Comparison of ENCODE assay signal across 26 cellular contexts in the genomic region with DNA sequence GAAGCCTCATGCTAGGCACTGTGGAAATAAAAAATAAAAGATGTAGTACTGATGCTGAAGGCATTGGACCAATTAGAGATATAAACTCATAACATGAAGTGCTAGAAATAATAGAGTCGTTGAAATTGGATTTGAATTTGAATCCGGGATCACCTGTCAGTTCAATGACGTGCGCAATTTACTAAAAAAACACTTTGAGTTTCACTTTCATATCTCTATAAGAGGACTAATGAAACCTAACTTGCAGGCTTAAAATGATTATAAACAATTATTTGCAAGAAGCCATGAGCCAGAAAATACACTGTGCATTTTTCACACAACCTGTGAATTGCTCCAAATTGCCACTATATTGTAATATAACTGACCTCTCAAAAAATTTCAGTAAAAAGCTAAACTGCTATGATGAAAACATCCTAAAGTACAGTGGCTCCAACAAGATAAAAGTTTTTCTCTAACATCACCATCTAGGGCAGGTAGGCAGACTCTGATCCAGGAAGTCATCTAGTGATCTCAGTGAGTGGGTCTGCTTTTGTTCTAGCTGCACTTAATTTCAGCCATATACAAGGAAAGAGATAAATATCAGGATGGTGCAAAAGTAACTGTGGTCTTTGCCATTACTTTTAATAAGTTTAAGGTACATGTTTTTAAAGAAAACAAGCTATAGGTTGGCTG.
"Had no signal": no experiment of that assay in that cellular context is flagged by ENCODE, and none has a peak within 500 bp of the region (broad histone marks: within the 10 kb centered on the region; RNA-seq: fewer than 3 reads in every experiment).

No MANE protein-coding gene starts in this region.

- DNase-seq: activated B cell treated with CpG ODN at 0.5 μM for 24 hours; activated CD4-positive, alpha-beta T cell treated with anti-CD3 and anti-CD28 coated beads for 1 hour; activated CD4-positive, alpha-beta T cell treated with anti-CD3 and anti-CD28 coated beads, Interleukin-2, amount 10 ng/mL, durations not matched to agents 24 days and 14 days; activated CD4-positive, alpha-beta T cell treated with anti-CD3 and anti-CD28 coated beads, Interleukin-2, amount 50 U/mL, for 48 hours; activated CD8-positive, alpha-beta memory T cell treated with anti-CD3 and anti-CD28 coated beads for 24 hours; activated effector memory CD4-positive, alpha-beta T cell treated with anti-CD3 and anti-CD28 coated beads, Interleukin-2, amount 50 U/mL, for 16 hours; activated naive CD4-positive, alpha-beta T cell treated with anti-CD3 and anti-CD28 coated beads for 36 hours; activated naive CD8-positive, alpha-beta T cell treated with anti-CD3 and anti-CD28 coated beads for 36 hours; activated T-cell treated with anti-CD3 and anti-CD28 coated beads, Interleukin-2, amount 50 U/mL, for 4 hours; brain microvascular endothelial cell; KG1; MG63; NCI-H1105; NCI-H1436; NCI-H1694 treated with DMSO at 0.1 percent for 48 hours; NCI-H2029 treated with DMSO at 0.1 percent for 48 hours; NCI-H2227 treated with DMSO at 0.1 percent for 48 hours; NCI-H446 treated with DMSO at 0.1 percent for 48 hours; NCI-H526 treated with DMSO at 0.1 percent for 48 hours; NCI-H82; NK-92 treated with Interleukin-12 subunit alpha and Interleukin-12 subunit beta, amount 100 ng/mL, for 24 hours; PC-3; SHP77 treated with DMSO at 0.1 percent for 48 hours; T-helper 17 cell; T-helper 9 cell had no signal

- H3K4me3 Mint-ChIP-seq: activated B cell treated with CpG ODN at 0.5 μM for 24 hours; activated CD4-positive, alpha-beta T cell treated with anti-CD3 and anti-CD28 coated beads, Interleukin-2, amount 10 ng/mL, durations not matched to agents 24 days and 14 days; activated naive CD4-positive, alpha-beta T cell treated with anti-CD3 and anti-CD28 coated beads for 36 hours; activated naive CD8-positive, alpha-beta T cell treated with anti-CD3 and anti-CD28 coated beads for 36 hours; activated T-cell treated with anti-CD3 and anti-CD28 coated beads, Interleukin-2, amount 50 U/mL, for 4 hours; T-helper 17 cell had no signal

- H3K27ac Mint-ChIP-seq: activated B cell treated with CpG ODN at 0.5 μM for 24 hours; activated CD4-positive, alpha-beta T cell treated with anti-CD3 and anti-CD28 coated beads, Interleukin-2, amount 10 ng/mL, durations not matched to agents 24 days and 14 days; activated naive CD4-positive, alpha-beta T cell treated with anti-CD3 and anti-CD28 coated beads for 36 hours; activated naive CD8-positive, alpha-beta T cell treated with anti-CD3 and anti-CD28 coated beads for 36 hours; T-helper 17 cell had no signal

- H3K27me3 ChIP-seq: brain microvascular endothelial cell, cardiac muscle cell, MG63 had no signal

- H3K36me3 Mint-ChIP-seq: activated naive CD8-positive, alpha-beta T cell treated with anti-CD3 and anti-CD28 coated beads for 36 hours had no signal

- ATAC-seq: activated T-cell treated with anti-CD3 and anti-CD28 coated beads, Interleukin-2, amount 50 U/mL, for 4 hours; PC-3; T-helper 17 cell had no signal

- H3K27me3 Mint-ChIP-seq: activated B cell treated with CpG ODN at 0.5 μM for 24 hours; activated CD4-positive, alpha-beta T cell treated with anti-CD3 and anti-CD28 coated beads, Interleukin-2, amount 10 ng/mL, durations not matched to agents 24 days and 14 days; activated naive CD8-positive, alpha-beta T cell treated with anti-CD3 and anti-CD28 coated beads for 36 hours; T-helper 17 cell had no signal

- H3K4me1 Mint-ChIP-seq: activated CD4-positive, alpha-beta T cell treated with anti-CD3 and anti-CD28 coated beads, Interleukin-2, amount 10 ng/mL, durations not matched to agents 24 days and 14 days; activated naive CD8-positive, alpha-beta T cell treated with anti-CD3 and anti-CD28 coated beads for 36 hours; T-helper 17 cell had no signal

- H3K9me3 ChIP-seq: MG63 had no signal

- H3K36me3 ChIP-seq: brain microvascular endothelial cell, cardiac muscle cell, MG63 had no signal

- H3K4me3 ChIP-seq: cardiac muscle cell, MG63 had no signal

- H3K27ac ChIP-seq: brain microvascular endothelial cell, cardiac muscle cell had no signal
